27 cellular contexts compared by ENCODE assay signal in genomic region chr9:76500056-76500455, GRCh38. TPM values are rescaled to one million over a fixed set of nuclear protein-coding genes. Genes with fewer than 3 reads are reported as not detected.
DNase-seq lines count a peak whose midpoint lies in the region; ATAC-seq, FAIRE-seq and TF ChIP-seq lines count a peak whose summit lies in the region.
"Had no signal": no experiment of that assay in that cellular context is flagged by ENCODE, and none has a peak within 500 bp of the region (broad histone marks: within the 10 kb centered on the region; RNA-seq: fewer than 3 reads in every experiment).

No MANE protein-coding gene starts in this region.

- in situ Hi-C loops in GM12878 (cut with MboI), result no loop called here

- TF ChIP-seq RAD21 in GM12878 (IDR thresholded peaks at IDR 0.05; ENCODE audit: insufficient read depth, low read depth, low read length), result no peak

- H3K4me1 Mint-ChIP-seq in stimulated activated naive B cell treated with anti-CD40 and anti-IgM and Interleukin-4, amounts not matched to agents 10 μg/mL and 1 μg/mL and 100 μg/mL, for 72 hours, result peaks cover 22 to 49% of the 10 kb centered on the region in 2 donors
- H3K4me1 Mint-ChIP-seq in neural progenitor cell, result no peaks in the 10 kb centered on the region
- H3K4me1 Mint-ChIP-seq: CD8-positive, alpha-beta memory T cell had no signal

- H3K36me3 ChIP-seq in GM12878 (ENCODE audit: control insufficient read depth in 2 of 2, insufficient read depth in 2 of 2, low read length in 1 of 2) (peaks cover 0 to 6% of the 10 kb centered on the region in 2 experiments; a peak in 1 of 4 replicates), neural progenitor cell (no peaks in the 10 kb centered on the region)
- H3K36me3 ChIP-seq: HAP-1 had no signal

- SMC1A ChIA-PET in GM12878 (lab: Charles Lee; ENCODE audit: uncharacterized antibody, unreplicated experiment), result no interaction called here

- no peak overlapping the region for H3K4me2 ChIP-seq in GM12878 (ENCODE audit: control insufficient read depth, insufficient read depth)
- H3K4me2 ChIP-seq in neural progenitor cell, result no peak overlapping the region
- H3K4me2 ChIP-seq: GM23338, PC-9 had no signal

- POLR2A ChIA-PET in GM12878 (lab: Charles Lee), result no interaction called here

- 96% methylated on average over 1 of the region's 1 CpG for WGBS in GM12878 (ENCODE audit: insufficient coverage, insufficient replicate concordance, low lambda C conversion rate, missing lambda C conversion rate)

- H3F3A ChIP-seq in neural progenitor cell (ENCODE audit: low read depth), result no peaks in the 10 kb centered on the region

- H3K27ac Mint-ChIP-seq in stimulated activated naive B cell treated with anti-CD40 and anti-IgM and Interleukin-4, amounts not matched to agents 10 μg/mL and 1 μg/mL and 100 μg/mL, for 72 hours, result peak overlapping the region; percentile 11
- no peak overlapping the region for H3K27ac Mint-ChIP-seq in neural progenitor cell
- H3K27ac Mint-ChIP-seq: B cell; CD8-positive, alpha-beta memory T cell; GM23338 had no signal

- H3K9me3 ChIP-seq in GM12878 (replicated peaks; ENCODE audit: control insufficient read depth, insufficient read depth, low read length) (no peaks in the 10 kb centered on the region), neural progenitor cell (ENCODE audit: low read depth) (no peaks in the 10 kb centered on the region)
- H3K9me3 ChIP-seq: HAP-1, SJCRH30 had no signal

- H3K36me3 Mint-ChIP-seq in stimulated activated naive B cell treated with anti-CD40 and anti-IgM and Interleukin-4, amounts not matched to agents 10 μg/mL and 1 μg/mL and 100 μg/mL, for 72 hours, result peaks cover 42 to 63% of the 10 kb centered on the region in 2 donors
- H3K36me3 Mint-ChIP-seq in neural progenitor cell, result peaks cover 23% of the 10 kb centered on the region

- no peaks in the 10 kb centered on the region for H3K27me3 Mint-ChIP-seq in stimulated activated naive B cell treated with anti-CD40 and anti-IgM and Interleukin-4, amounts not matched to agents 10 μg/mL and 1 μg/mL and 100 μg/mL, for 72 hours
- no peaks in the 10 kb centered on the region for H3K27me3 Mint-ChIP-seq in neural progenitor cell (ENCODE audit: insufficient read depth, low read depth)
- H3K27me3 Mint-ChIP-seq: B cell; CD8-positive, alpha-beta memory T cell had no signal

- no peaks in the 10 kb centered on the region for H3K4me1 ChIP-seq in GM12878 (ENCODE audit: control insufficient read depth, insufficient read depth, low read length)
- no peaks in the 10 kb centered on the region for H3K4me1 ChIP-seq in neural progenitor cell
- H3K4me1 ChIP-seq: HAP-1 had no signal

- intact Hi-C loops in GM12878 (cut with micrococcal nuclease; ENCODE audit: unreplicated experiment), result no loop called here

- BruUV-seq in GM12878 (replicated peaks; lab: Mats Ljungman, UMichigan), result no TSS peak

- no peak overlapping the region for H3K4me3 ChIP-seq in GM12878
- H3K4me3 ChIP-seq in coronary artery, result no peak overlapping the region
- H3K4me3 ChIP-seq in neural progenitor cell, result no peak overlapping the region
- H3K4me3 ChIP-seq: GM23338, HAP-1, PC-9, SJCRH30 had no signal

- RAD21 ChIA-PET in GM12878 (lab: Charles Lee; ENCODE audit: unreplicated experiment), result no interaction called here

- H3K79me2 ChIP-seq in GM12878 (ENCODE audit: control insufficient read depth, insufficient read depth, low read length) (no peaks in the 10 kb centered on the region), neural progenitor cell (ENCODE audit: low read depth) (no peaks in the 10 kb centered on the region)

- H3K27ac ChIP-seq in GM12878 (ENCODE audit: control insufficient read depth, insufficient read depth) (peak overlapping the region; percentile 24; the same call in 1 of the 2 replicates), coronary artery (no peak overlapping the region), neural progenitor cell (no peak overlapping the region)
- H3K27ac ChIP-seq: 22Rv1, C4-2B, PC-9, SJCRH30 had no signal

- no peak for FAIRE-seq in GM12878 (lab: Jason Lieb, UNC)

- no peak overlapping the region for H2AFZ ChIP-seq in GM12878 (ENCODE audit: control insufficient read depth, low read depth, low read length)
- H2AFZ ChIP-seq in neural progenitor cell (replicated peaks), result no peak overlapping the region
- H2AFZ ChIP-seq: GM23338, PC-9 had no signal

- peaks cover 0 to 5% of the 10 kb centered on the region in 2 donors for H3K9me3 Mint-ChIP-seq in stimulated activated naive B cell treated with anti-CD40 and anti-IgM and Interleukin-4, amounts not matched to agents 10 μg/mL and 1 μg/mL and 100 μg/mL, for 72 hours
- H3K9me3 Mint-ChIP-seq in neural progenitor cell, result peaks cover 3% of the 10 kb centered on the region

- DNase-seq in NCI-H2107 treated with DMSO at 0.1 percent for 48 hours (lab: John Stamatoyannopoulos, UW; ENCODE audit: unreplicated experiment) (peak; percentile 6), NCI-H2107 (lab: John Stamatoyannopoulos, UW) (no peak), GM12878 (ENCODE audit: low read depth, low spot score) (no peak), left kidney (ENCODE audit: low read depth, low spot score) (peak; percentile 65), coronary artery (ENCODE audit: low spot score) (no peak), neural progenitor cell (ENCODE audit: low spot score) (no peak), activated gamma-delta T cell (lab: John Stamatoyannopoulos, UW) (no peak)
- DNase-seq in stimulated activated naive B cell treated with anti-CD40 and anti-IgM and Interleukin-4, amounts not matched to agents 10 μg/mL and 1 μg/mL and 100 μg/mL, for 72 hours, result no peak
- DNase-seq: CD8-positive, alpha-beta memory T cell; DND-41; IMR-90; KG1; MM.1S; NCI-H2029; NCI-H446; NCI-H524 treated with DMSO at 0.1 percent for 48 hours; NCI-H82; NK-92 treated with Interleukin-12 subunit alpha and Interleukin-12 subunit beta, amount 100 ng/mL, for 24 hours; PC-9 had no signal

- H3K27me3 ChIP-seq in GM12878 (replicated peaks in 1 of 2; ENCODE audit: control insufficient read depth in 2 of 2, insufficient read depth in 2 of 2, low read length in 1 of 2) (no peaks in the 10 kb centered on the region; a peak in 1 of 4 replicates), neural progenitor cell (no peaks in the 10 kb centered on the region)
- H3K27me3 ChIP-seq: SJCRH30 had no signal

- ATAC-seq in GM12878, result no peak
- ATAC-seq in stimulated activated naive B cell treated with anti-CD40 and anti-IgM and Interleukin-4, amounts not matched to agents 10 μg/mL and 1 μg/mL and 100 μg/mL, for 72 hours (replicated peaks), result no peak
- ATAC-seq: GM23338, Right ventricle myocardium inferior, SK-N-SH treated with all-trans-retinoic acid at 6 μM for 48 hours had no signal

- no peak overlapping the region for H3K4me3 Mint-ChIP-seq in stimulated activated naive B cell treated with anti-CD40 and anti-IgM and Interleukin-4, amounts not matched to agents 10 μg/mL and 1 μg/mL and 100 μg/mL, for 72 hours
- no peak overlapping the region for H3K4me3 Mint-ChIP-seq in neural progenitor cell
- H3K4me3 Mint-ChIP-seq: B cell; CD8-positive, alpha-beta memory T cell; GM23338 had no signal

- CTCF ChIA-PET in GM12878 (lab: Yijun Ruan, JAX), result no interaction called here

- H4K20me1 ChIP-seq in GM12878 (ENCODE audit: control insufficient read depth, insufficient read depth) (no peaks in the 10 kb centered on the region), neural progenitor cell (ENCODE audit: low read depth) (no peaks in the 10 kb centered on the region)

- H3K9ac ChIP-seq in GM12878 (ENCODE audit: control insufficient read depth, insufficient read depth, low read length) (no peak overlapping the region), neural progenitor cell (no peak overlapping the region)

- TF ChIP-seq EP300 in GM12878 (IDR thresholded peaks at IDR 0.05; ENCODE audit: borderline replicate concordance in 1 of 2, control insufficient read depth in 1 of 2, low read depth in 2 of 2, low read length in 2 of 2), result no peak

- TF ChIP-seq CTCF in GM12878 (IDR thresholded peaks at IDR 0.05 in 2 of 3, conservative IDR thresholded peaks at IDR 0.05 in 1 of 3; ENCODE audit: control insufficient read depth in 2 of 3, extremely low read depth in 1 of 3, insufficient read depth in 1 of 3, low read depth in 3 of 3, low read length in 3 of 3) (no peak), coronary artery (IDR thresholded peaks at IDR 0.05) (no peak), neural progenitor cell (IDR thresholded peaks at IDR 0.05) (no peak)

- TF ChIP-seq POLR2A in GM12878 (IDR thresholded peaks at IDR 0.05; ENCODE audit: low read depth, low read length), result no peak

TF ChIP-seq in GM12878, 131 proteins besides CTCF, POLR2A, EP300 and RAD21 (continues in another document):
- TF ChIP-seq EZH2 (IDR thresholded peaks at IDR 0.05; ENCODE audit: borderline replicate concordance, control insufficient read depth, low read depth, low read length) (no peak), NR2F1 (conservative IDR thresholded peaks at IDR 0.05) (no peak), KDM1A (IDR thresholded peaks at IDR 0.05; ENCODE audit: borderline replicate concordance) (no peak), IRF4 (IDR thresholded peaks at IDR 0.05; ENCODE audit: low read depth, low read length) (no peak), ZNF207 (IDR thresholded peaks at IDR 0.05; ENCODE audit: borderline replicate concordance) (no peak)

RNA-seq across cellular contexts. Expression of gene GCNT1, which starts 41.1 kb away (rescaled TPM):
- 1.4 and 2.8 TPM in 2 replicates for total RNA-seq in GM12878 (2013; cell fraction: nucleolus; rRNA removed)
- total RNA-seq in GM12878 (2014; rRNA removed) (6.7 and 10.4 TPM in 2 replicates), GM12878 (2014; rRNA removed; fragmentation: Illumina TruSeq; extraction: Trizol) (8.8 and 9.7 TPM in 2 replicates), GM12878 (2021) (10.0 and 12.5 TPM in 2 replicates), neural progenitor cell (ENCODE audit: low replicate concordance) (14.2 and 25.5 TPM in 2 replicates)
- polyA plus RNA-seq in GM12878 (2011; ENCODE audit: low read depth), result 10.8 TPM
- polyA plus RNA-seq in GM12878 (2011; rRNA removed) (8.2 and 9.3 TPM in 2 replicates), GM12878 (2014; fragmentation: Illumina TruSeq; extraction: Trizol) (13.5 and 17.8 TPM in 2 replicates), GM12878 (2014; fragmentation: Nextera tagmentation; extraction: Ambion mirVana) (1 to 10 TPM; 2.8 to 4.0 TPM), GM12878 (2014; rRNA removed) (6.9 and 7.7 TPM in 2 replicates), GM12878 (2016; fragmentation: Nextera tagmentation; extraction: Ambion mirVana) (1 to 10 TPM; 6.3 to 7.3 TPM)
- 4.5 and 7.5 TPM in 2 replicates for polyA plus RNA-seq in GM12878 (2011; cell fraction: cytosol; rRNA removed)
- polyA plus RNA-seq in GM12878 (2011; cell fraction: nucleus; rRNA removed), result 4.2 and 5.0 TPM in 2 replicates
- polyA plus RNA-seq in GM12878 (2012), result 10.1 and 10.4 TPM in 2 replicates
- polyA minus RNA-seq in GM12878 (2011; rRNA and poly(A)+ RNA removed), result 16.5 and 19.1 TPM in 2 replicates
- 2.4 and 2.7 TPM in 2 replicates for polyA minus RNA-seq in GM12878 (2011; cell fraction: cytosol; rRNA and poly(A)+ RNA removed)
- 2.1 and 4.0 TPM in 2 replicates for polyA minus RNA-seq in GM12878 (2011; cell fraction: nucleus; rRNA and poly(A)+ RNA removed)

Comparison
In these comparisons a context has a peak if more than half of its experiments do, and no peak if none do; other contexts are left out.
1. DNase-seq: peak in NCI-H2107 treated with DMSO at 0.1 percent for 48 hours (single experiment) and left kidney (single experiment); none in NCI-H2107 (single experiment), GM12878 (single experiment), stimulated activated naive B cell treated with anti-CD40 and anti-IgM and Interleukin-4, amounts not matched to agents 10 μg/mL and 1 μg/mL and 100 μg/mL, for 72 hours (single experiment), coronary artery (single experiment), neural progenitor cell (single experiment) and activated gamma-delta T cell (single experiment).